1 cellular context compared by ENCODE assay signal in the genomic region with DNA sequence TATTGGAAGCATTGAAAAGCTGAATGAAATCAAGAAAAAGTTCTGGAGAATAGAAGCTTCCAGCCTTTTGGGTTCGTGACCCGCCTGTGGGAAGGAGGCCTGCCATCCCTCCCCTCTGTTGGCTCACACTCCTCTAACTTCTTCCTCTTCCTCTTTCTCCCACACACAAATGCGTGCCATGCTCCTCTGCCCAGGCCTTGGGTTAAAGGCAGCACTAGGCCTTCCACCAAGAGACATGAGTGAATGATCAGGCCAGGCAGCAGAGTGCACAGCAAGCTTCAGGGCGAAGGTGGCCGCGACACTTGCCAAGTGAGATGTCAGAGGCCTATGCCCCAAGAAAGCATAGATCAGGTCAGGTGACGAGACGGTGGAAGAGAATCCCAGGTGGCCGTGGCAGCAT.
TF ChIP-seq lines count a peak whose summit lies in the region.

No MANE protein-coding gene starts in this region.

TF ChIP-seq in IMR-90, 13 proteins besides CTCF, POLR2A, EP300 and RAD21 (continued from another document):
- TF ChIP-seq USF2 (IDR thresholded peaks at IDR 0.05; ENCODE audit: low read depth, low read length): no peak
- no peak for TF ChIP-seq SMC3 (IDR thresholded peaks at IDR 0.05; ENCODE audit: low read depth, low read length)
- no peak for TF ChIP-seq RFX5 (IDR thresholded peaks at IDR 0.05; ENCODE audit: low read depth, low read length)
- no peak for TF ChIP-seq MXI1 (IDR thresholded peaks at IDR 0.05; ENCODE audit: borderline replicate concordance, low read depth, low read length)
- no peak for TF ChIP-seq CHD1 (IDR thresholded peaks at IDR 0.05; ENCODE audit: low read depth, low read length)
- TF ChIP-seq, protein P1, sequence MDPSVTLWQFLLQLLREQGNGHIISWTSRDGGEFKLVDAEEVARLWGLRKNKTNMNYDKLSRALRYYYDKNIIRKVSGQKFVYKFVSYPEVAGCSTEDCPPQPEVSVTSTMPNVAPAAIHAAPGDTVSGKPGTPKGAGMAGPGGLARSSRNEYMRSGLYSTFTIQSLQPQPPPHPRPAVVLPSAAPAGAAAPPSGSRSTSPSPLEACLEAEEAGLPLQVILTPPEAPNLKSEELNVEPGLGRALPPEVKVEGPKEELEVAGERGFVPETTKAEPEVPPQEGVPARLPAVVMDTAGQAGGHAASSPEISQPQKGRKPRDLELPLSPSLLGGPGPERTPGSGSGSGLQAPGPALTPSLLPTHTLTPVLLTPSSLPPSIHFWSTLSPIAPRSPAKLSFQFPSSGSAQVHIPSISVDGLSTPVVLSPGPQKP (IDR thresholded peaks at IDR 0.05; ENCODE audit: borderline replicate concordance, low read depth, low read length): no peak
- TF ChIP-seq CEBPB (IDR thresholded peaks at IDR 0.05; ENCODE audit: low read depth, low read length): no peak
- no peak for TF ChIP-seq BHLHE40 (IDR thresholded peaks at IDR 0.05; ENCODE audit: low read depth, low read length)
- TF ChIP-seq FOS (IDR thresholded peaks at IDR 0.05; ENCODE audit: low read depth, low read length): no peak
